ENCODE assay signal across 1 cellular context in genomic region chr22:30290679-30291333, GRCh38.
TF ChIP-seq lines count a peak whose summit lies in the region.

No MANE protein-coding gene starts in this region.

TF ChIP-seq in HepG2, 621 proteins besides CTCF, POLR2A, EP300 and RAD21 (continued from another document):
- 0 out of 2 replicates have a peak, but pooled peaks have one; percentile 33 for TF ChIP-seq ZBTB4 (CRISPR knock-in tag; IDR thresholded peaks at IDR 0.05; ENCODE audit: borderline replicate concordance)
- no peak for TF ChIP-seq CHCHD3 (CRISPR knock-in tag; IDR thresholded peaks at IDR 0.05)
- TF ChIP-seq NR2F6 (IDR thresholded peaks at IDR 0.05), result no peak
- peak; percentile 46; the same call in 1 of the 2 replicates for TF ChIP-seq NR2F6 (CRISPR knock-in tag; IDR thresholded peaks at IDR 0.05)
- no peak for TF ChIP-seq SOX6 (IDR thresholded peaks at IDR 0.05)
- peak; percentile 65 for TF ChIP-seq SOX6 (CRISPR knock-in tag; IDR thresholded peaks at IDR 0.05)
- TF ChIP-seq USF2 (IDR thresholded peaks at IDR 0.05; ENCODE audit: low read depth, low read length), result no peak
- TF ChIP-seq USF2 (CRISPR knock-in tag; IDR thresholded peaks at IDR 0.05; ENCODE audit: borderline replicate concordance), result no peak
- 0 out of 2 replicates have a peak, but pooled peaks have one; percentile 26 for TF ChIP-seq ZFP91 (CRISPR knock-in tag; IDR thresholded peaks at IDR 0.05; ENCODE audit: borderline replicate concordance)
- no peak for TF ChIP-seq ZNF432 (CRISPR knock-in tag; IDR thresholded peaks at IDR 0.05; ENCODE audit: borderline replicate concordance)
- no peak for TF ChIP-seq ZNF615 (CRISPR knock-in tag; IDR thresholded peaks at IDR 0.05; ENCODE audit: borderline replicate concordance)
- TF ChIP-seq SOX5 (CRISPR knock-in tag; IDR thresholded peaks at IDR 0.05; ENCODE audit: borderline replicate concordance), result peak; percentile 70; the same call in 1 of the 2 replicates
- no peak for TF ChIP-seq SCMH1 (CRISPR knock-in tag; IDR thresholded peaks at IDR 0.05; ENCODE audit: borderline replicate concordance)
- no peak for TF ChIP-seq JUND (CRISPR knock-in tag; IDR thresholded peaks at IDR 0.05)
- peak; percentile 57 for TF ChIP-seq SAP130 (CRISPR knock-in tag; IDR thresholded peaks at IDR 0.05; ENCODE audit: low read depth)
- peak; percentile 58; the same call in 1 of the 2 replicates for TF ChIP-seq RARA (CRISPR knock-in tag; IDR thresholded peaks at IDR 0.05)
- no peak for TF ChIP-seq ZNF839 (CRISPR knock-in tag; IDR thresholded peaks at IDR 0.05; ENCODE audit: borderline replicate concordance)
- TF ChIP-seq ETS1 (CRISPR knock-in tag; IDR thresholded peaks at IDR 0.05), result no peak
- TF ChIP-seq THAP11 (CRISPR knock-in tag; IDR thresholded peaks at IDR 0.05), result 0 out of 2 replicates have a peak, but pooled peaks have one; percentile 26
